In genomic region chr19:7522072-7522922, GRCh38 we compare ENCODE assay signal across 1 cellular context.
A peak's percentile ranks its signal among the peaks of the same experiment; 100 is the strongest.
TF ChIP-seq lines count a peak whose summit lies in the region.

TSS of gene MCOLN1 (plus strand) at chr19:7522624. CDS start at chr19:7522751, 127 bp downstream.

TF ChIP-seq in HEK293, 187 proteins besides CTCF, POLR2A, EP300 and RAD21 (continued from another document and continues in another):
- TF ChIP-seq ZNF785 (tag by site-specific recombination; IDR thresholded peaks at IDR 0.05) = peak; percentile 58; the same call in 1 of the 2 replicates
- no peak for TF ChIP-seq ZNF792 (tag by site-specific recombination; IDR thresholded peaks at IDR 0.05)
- TF ChIP-seq ZNF223 (tag by site-specific recombination; IDR thresholded peaks at IDR 0.05) = no peak; the same call in 1 of the 2 replicates
- peak; percentile 24; the same call in 1 of the 2 replicates for TF ChIP-seq ZNF558 (tag by site-specific recombination; IDR thresholded peaks at IDR 0.05)
- peak; percentile 33; the same call in 1 of the 2 replicates for TF ChIP-seq ZNF677 (tag by site-specific recombination; IDR thresholded peaks at IDR 0.05)
- TF ChIP-seq, protein P1, sequence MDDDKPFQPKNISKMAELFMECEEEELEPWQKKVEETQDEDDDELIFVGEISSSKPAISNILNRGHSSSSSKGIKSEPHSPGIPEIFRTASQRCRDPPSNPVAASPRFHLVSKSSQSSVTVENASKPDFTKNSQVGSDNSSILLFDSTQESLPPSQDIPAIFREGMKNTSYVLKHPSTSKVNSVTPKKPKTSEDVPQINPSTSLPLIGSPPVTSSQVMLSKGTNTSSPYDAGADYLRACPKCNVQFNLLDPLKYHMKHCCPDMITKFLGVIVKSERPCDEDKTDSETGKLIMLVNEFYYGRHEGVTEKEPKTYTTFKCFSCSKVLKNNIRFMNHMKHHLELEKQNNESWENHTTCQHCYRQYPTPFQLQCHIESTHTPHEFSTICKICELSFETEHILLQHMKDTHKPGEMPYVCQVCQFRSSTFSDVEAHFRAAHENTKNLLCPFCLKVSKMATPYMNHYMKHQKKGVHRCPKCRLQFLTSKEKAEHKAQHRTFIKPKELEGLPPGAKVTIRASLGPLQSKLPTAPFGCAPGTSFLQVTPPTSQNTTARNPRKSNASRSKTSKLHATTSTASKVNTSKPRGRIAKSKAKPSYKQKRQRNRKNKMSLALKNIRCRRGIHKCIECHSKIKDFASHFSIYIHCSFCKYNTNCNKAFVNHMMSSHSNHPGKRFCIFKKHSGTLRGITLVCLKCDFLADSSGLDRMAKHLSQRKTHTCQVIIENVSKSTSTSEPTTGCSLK (tag by site-specific recombination; IDR thresholded peaks at IDR 0.05) = no peak
- no peak for TF ChIP-seq ZNF112 (tag by site-specific recombination; IDR thresholded peaks at IDR 0.05)
- TF ChIP-seq YY1 (tag by site-specific recombination; IDR thresholded peaks at IDR 0.05) = peak; percentile 72; the same call in 1 of the 2 replicates
- TF ChIP-seq ZNF664 (tag by site-specific recombination; IDR thresholded peaks at IDR 0.05) = no peak
- TF ChIP-seq ZBTB8A (tag by site-specific recombination; IDR thresholded peaks at IDR 0.05) = peak; percentile 73
- TF ChIP-seq SCRT1 (tag by site-specific recombination; IDR thresholded peaks at IDR 0.05; ENCODE audit: borderline replicate concordance) = no peak
- no peak for TF ChIP-seq ZNF510 (tag by site-specific recombination; IDR thresholded peaks at IDR 0.05; ENCODE audit: insufficient replicate concordance)
- peak; percentile 75 for TF ChIP-seq TSHZ1 (tag by site-specific recombination; IDR thresholded peaks at IDR 0.05; ENCODE audit: borderline replicate concordance)
- TF ChIP-seq ZNF404 (tag by site-specific recombination; IDR thresholded peaks at IDR 0.05) = no peak
- no peak for TF ChIP-seq ZNF48 (tag by site-specific recombination; IDR thresholded peaks at IDR 0.05)
- peak; percentile 90 for TF ChIP-seq ZBTB48 (tag by site-specific recombination; IDR thresholded peaks at IDR 0.05)
- no peak for TF ChIP-seq ZNF701 (tag by site-specific recombination; IDR thresholded peaks at IDR 0.05)
- peak; percentile 55; the same call in 1 of the 2 replicates for TF ChIP-seq REPIN1 (tag by site-specific recombination; IDR thresholded peaks at IDR 0.05; ENCODE audit: low read depth)
- no peak; the same call in 1 of the 2 replicates for TF ChIP-seq ZNF138 (tag by site-specific recombination; IDR thresholded peaks at IDR 0.05; ENCODE audit: borderline replicate concordance)
- TF ChIP-seq YY2 (tag by site-specific recombination; IDR thresholded peaks at IDR 0.05) = peak; percentile 71; the same call in 1 of the 2 replicates
- TF ChIP-seq ZNF426 (tag by site-specific recombination; IDR thresholded peaks at IDR 0.05) = no peak
- peak; percentile 98 for TF ChIP-seq ZNF324 (tag by site-specific recombination; IDR thresholded peaks at IDR 0.05)
- peak; percentile 48 for TF ChIP-seq SCRT2 (tag by site-specific recombination; IDR thresholded peaks at IDR 0.05)
- peak; percentile 72 for TF ChIP-seq KLF1 (tag by site-specific recombination; IDR thresholded peaks at IDR 0.05)
- no peak for TF ChIP-seq ZNF114 (tag by site-specific recombination; IDR thresholded peaks at IDR 0.05)
- TF ChIP-seq ZNF561 (tag by site-specific recombination; IDR thresholded peaks at IDR 0.05; ENCODE audit: borderline replicate concordance) = peak; percentile 85
- TF ChIP-seq ZFP37 (tag by site-specific recombination; IDR thresholded peaks at IDR 0.05) = peak; percentile 81
- TF ChIP-seq ZNF501 (tag by site-specific recombination; IDR thresholded peaks at IDR 0.05) = peak; percentile 90; the same call in 1 of the 2 replicates
- TF ChIP-seq ZNF777 (tag by site-specific recombination; IDR thresholded peaks at IDR 0.05; ENCODE audit: borderline replicate concordance) = no peak
- TF ChIP-seq, protein P2, sequence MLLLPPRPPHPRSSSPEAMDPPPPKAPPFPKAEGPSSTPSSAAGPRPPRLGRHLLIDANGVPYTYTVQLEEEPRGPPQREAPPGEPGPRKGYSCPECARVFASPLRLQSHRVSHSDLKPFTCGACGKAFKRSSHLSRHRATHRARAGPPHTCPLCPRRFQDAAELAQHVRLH (tag by site-specific recombination; IDR thresholded peaks at IDR 0.05) = peak; percentile 99
- peak; percentile 6; the same call in 1 of the 2 replicates for TF ChIP-seq ZNF394 (tag by site-specific recombination; IDR thresholded peaks at IDR 0.05; ENCODE audit: borderline replicate concordance)
- TF ChIP-seq, protein P3, sequence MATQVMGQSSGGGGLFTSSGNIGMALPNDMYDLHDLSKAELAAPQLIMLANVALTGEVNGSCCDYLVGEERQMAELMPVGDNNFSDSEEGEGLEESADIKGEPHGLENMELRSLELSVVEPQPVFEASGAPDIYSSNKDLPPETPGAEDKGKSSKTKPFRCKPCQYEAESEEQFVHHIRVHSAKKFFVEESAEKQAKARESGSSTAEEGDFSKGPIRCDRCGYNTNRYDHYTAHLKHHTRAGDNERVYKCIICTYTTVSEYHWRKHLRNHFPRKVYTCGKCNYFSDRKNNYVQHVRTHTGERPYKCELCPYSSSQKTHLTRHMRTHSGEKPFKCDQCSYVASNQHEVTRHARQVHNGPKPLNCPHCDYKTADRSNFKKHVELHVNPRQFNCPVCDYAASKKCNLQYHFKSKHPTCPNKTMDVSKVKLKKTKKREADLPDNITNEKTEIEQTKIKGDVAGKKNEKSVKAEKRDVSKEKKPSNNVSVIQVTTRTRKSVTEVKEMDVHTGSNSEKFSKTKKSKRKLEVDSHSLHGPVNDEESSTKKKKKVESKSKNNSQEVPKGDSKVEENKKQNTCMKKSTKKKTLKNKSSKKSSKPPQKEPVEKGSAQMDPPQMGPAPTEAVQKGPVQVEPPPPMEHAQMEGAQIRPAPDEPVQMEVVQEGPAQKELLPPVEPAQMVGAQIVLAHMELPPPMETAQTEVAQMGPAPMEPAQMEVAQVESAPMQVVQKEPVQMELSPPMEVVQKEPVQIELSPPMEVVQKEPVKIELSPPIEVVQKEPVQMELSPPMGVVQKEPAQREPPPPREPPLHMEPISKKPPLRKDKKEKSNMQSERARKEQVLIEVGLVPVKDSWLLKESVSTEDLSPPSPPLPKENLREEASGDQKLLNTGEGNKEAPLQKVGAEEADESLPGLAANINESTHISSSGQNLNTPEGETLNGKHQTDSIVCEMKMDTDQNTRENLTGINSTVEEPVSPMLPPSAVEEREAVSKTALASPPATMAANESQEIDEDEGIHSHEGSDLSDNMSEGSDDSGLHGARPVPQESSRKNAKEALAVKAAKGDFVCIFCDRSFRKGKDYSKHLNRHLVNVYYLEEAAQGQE (tag by site-specific recombination; IDR thresholded peaks at IDR 0.05) = no peak; the same call in 1 of the 2 replicates
- TF ChIP-seq ZNF10 (tag by site-specific recombination; IDR thresholded peaks at IDR 0.05) = no peak
- TF ChIP-seq ZXDB (tag by site-specific recombination; IDR thresholded peaks at IDR 0.05) = peak; percentile 97
- TF ChIP-seq AEBP2 (tag by site-specific recombination; IDR thresholded peaks at IDR 0.05; ENCODE audit: borderline replicate concordance) = no peak; the same call in 1 of the 2 replicates
- no peak for TF ChIP-seq ZNF266 (tag by site-specific recombination; IDR thresholded peaks at IDR 0.05; ENCODE audit: low read depth)
- no peak for TF ChIP-seq ZNF707 (tag by site-specific recombination; IDR thresholded peaks at IDR 0.05)
- no peak for TF ChIP-seq HOXA7 (CRISPR knock-in tag; IDR thresholded peaks at IDR 0.05; ENCODE audit: borderline replicate concordance)
- no peak for TF ChIP-seq HOXC10 (CRISPR knock-in tag; IDR thresholded peaks at IDR 0.05)
- no peak for TF ChIP-seq ZNF645 (tag by site-specific recombination; IDR thresholded peaks at IDR 0.05)
- TF ChIP-seq ZSCAN4 (tag by site-specific recombination; IDR thresholded peaks at IDR 0.05) = peak; percentile 44; the same call in 1 of the 2 replicates
- no peak for TF ChIP-seq ZNF571 (tag by site-specific recombination; IDR thresholded peaks at IDR 0.05)
- TF ChIP-seq ZFHX2 (tag by site-specific recombination; conservative IDR thresholded peaks at IDR 0.05) = peak; percentile 69; the same call in 1 of the 2 replicates
- TF ChIP-seq, protein P4, sequence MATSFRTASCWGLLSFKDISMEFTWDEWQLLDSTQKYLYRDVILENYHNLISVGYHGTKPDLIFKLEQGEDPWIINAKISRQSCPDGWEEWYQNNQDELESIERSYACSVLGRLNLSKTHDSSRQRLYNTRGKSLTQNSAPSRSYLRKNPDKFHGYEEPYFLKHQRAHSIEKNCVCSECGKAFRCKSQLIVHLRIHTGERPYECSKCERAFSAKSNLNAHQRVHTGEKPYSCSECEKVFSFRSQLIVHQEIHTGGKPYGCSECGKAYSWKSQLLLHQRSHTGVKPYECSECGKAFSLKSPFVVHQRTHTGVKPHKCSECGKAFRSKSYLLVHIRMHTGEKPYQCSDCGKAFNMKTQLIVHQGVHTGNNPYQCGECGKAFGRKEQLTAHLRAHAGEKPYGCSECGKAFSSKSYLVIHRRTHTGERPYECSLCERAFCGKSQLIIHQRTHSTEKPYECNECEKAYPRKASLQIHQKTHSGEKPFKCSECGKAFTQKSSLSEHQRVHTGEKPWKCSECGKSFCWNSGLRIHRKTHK (tag by site-specific recombination; IDR thresholded peaks at IDR 0.05) = no peak
- TF ChIP-seq OSR2 (tag by site-specific recombination; IDR thresholded peaks at IDR 0.05) = peak; percentile 29; the same call in 1 of the 2 replicates
- TF ChIP-seq KLF16 (tag by site-specific recombination; IDR thresholded peaks at IDR 0.05) = peak; percentile 98
- TF ChIP-seq ZBTB1 (tag by site-specific recombination; IDR thresholded peaks at IDR 0.05) = peak; percentile 11; the same call in 1 of the 2 replicates
- TF ChIP-seq ZNF239 (tag by site-specific recombination; IDR thresholded peaks at IDR 0.05) = peak; percentile 66; the same call in 1 of the 2 replicates
- TF ChIP-seq, protein P5, sequence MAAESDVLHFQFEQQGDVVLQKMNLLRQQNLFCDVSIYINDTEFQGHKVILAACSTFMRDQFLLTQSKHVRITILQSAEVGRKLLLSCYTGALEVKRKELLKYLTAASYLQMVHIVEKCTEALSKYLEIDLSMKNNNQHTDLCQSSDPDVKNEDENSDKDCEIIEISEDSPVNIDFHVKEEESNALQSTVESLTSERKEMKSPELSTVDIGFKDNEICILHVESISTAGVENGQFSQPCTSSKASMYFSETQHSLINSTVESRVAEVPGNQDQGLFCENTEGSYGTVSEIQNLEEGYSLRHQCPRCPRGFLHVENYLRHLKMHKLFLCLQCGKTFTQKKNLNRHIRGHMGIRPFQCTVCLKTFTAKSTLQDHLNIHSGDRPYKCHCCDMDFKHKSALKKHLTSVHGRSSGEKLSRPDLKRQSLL (tag by site-specific recombination; IDR thresholded peaks at IDR 0.05) = peak; percentile 77; the same call in 1 of the 2 replicates
- no peak for TF ChIP-seq ZNF776 (tag by site-specific recombination; IDR thresholded peaks at IDR 0.05; ENCODE audit: borderline replicate concordance)
- no peak for TF ChIP-seq ZNF19 (tag by site-specific recombination; IDR thresholded peaks at IDR 0.05; ENCODE audit: low read depth)
